Comparison of ENCODE assay signal across 10 cellular contexts in genomic region chr4:10007772-10008171, GRCh38. TPM values are rescaled to one million over a fixed set of nuclear protein-coding genes. Genes with fewer than 3 reads are reported as not detected.
DNase-seq lines count a peak whose midpoint lies in the region; ATAC-seq and TF ChIP-seq lines count a peak whose summit lies in the region.
"Had no signal": no experiment of that assay in that cellular context is flagged by ENCODE, and none has a peak within 500 bp of the region (broad histone marks: within the 10 kb centered on the region; RNA-seq: fewer than 3 reads in every experiment).

No MANE protein-coding gene starts in this region.

- CTCF ChIA-PET in CD8-positive, alpha-beta T cell (lab: Charles Lee), result no interaction called here

- H3K36me3 Mint-ChIP-seq in CD8-positive, alpha-beta T cell, result no peaks in the 10 kb centered on the region

- ATAC-seq in GM18505 (IDR thresholded peaks at IDR 0.05; ENCODE audit: unreplicated experiment) (peak; percentile 35), GM21447 (IDR thresholded peaks at IDR 0.05; ENCODE audit: unreplicated experiment) (peak; percentile 44), HG03342 (IDR thresholded peaks at IDR 0.05; ENCODE audit: unreplicated experiment) (peak; percentile 53), HG03175 (IDR thresholded peaks at IDR 0.05; ENCODE audit: unreplicated experiment) (no peak), esophagus mucosa (no peak)
- no peak for ATAC-seq in CD8-positive, alpha-beta T cell
- ATAC-seq: activated CD8-positive, alpha-beta memory T cell treated with anti-CD3 and anti-CD28 coated beads, Interleukin-2, amount 10 ng/mL, durations not matched to agents 7 days and 5 days had no signal

- TF ChIP-seq POLR2A in GM18505 (IDR thresholded peaks at IDR 0.05; ENCODE audit: borderline replicate concordance, extremely low read depth, insufficient read depth, insufficient read length), result peak; percentile 32

- H3K27ac ChIP-seq in left ventricle myocardium inferior (replicated peaks), result peak overlapping the region; percentile 68
- H3K27ac ChIP-seq in CD8-positive, alpha-beta T cell (ENCODE audit: low read depth, low read length), result no peak overlapping the region

- TF ChIP-seq CTCF in left ventricle myocardium inferior (IDR thresholded peaks at IDR 0.05; ENCODE audit: borderline replicate concordance), result no peak
- TF ChIP-seq CTCF in CD8-positive, alpha-beta T cell (IDR thresholded peaks at IDR 0.05), result no peak

- no peaks in the 10 kb centered on the region for H3K27me3 ChIP-seq in left ventricle myocardium inferior (ENCODE audit: low read depth)
- no peaks in the 10 kb centered on the region for H3K27me3 ChIP-seq in CD8-positive, alpha-beta T cell (ENCODE audit: insufficient read depth, low read length)

- H3K4me1 Mint-ChIP-seq in CD8-positive, alpha-beta T cell (ENCODE audit: low read depth), result no peaks in the 10 kb centered on the region

- H3K9me3 ChIP-seq in left ventricle myocardium inferior (replicated peaks), result no peaks in the 10 kb centered on the region
- H3K9me3 ChIP-seq in CD8-positive, alpha-beta T cell (ENCODE audit: low read length), result no peaks in the 10 kb centered on the region

- H3K4me1 ChIP-seq in left ventricle myocardium inferior, result peaks cover 50% of the 10 kb centered on the region
- no peaks in the 10 kb centered on the region for H3K4me1 ChIP-seq in CD8-positive, alpha-beta T cell (ENCODE audit: insufficient read depth, low read length)

- no peak overlapping the region for H3K4me3 Mint-ChIP-seq in CD8-positive, alpha-beta T cell
- H3K4me3 Mint-ChIP-seq: activated CD8-positive, alpha-beta memory T cell treated with anti-CD3 and anti-CD28 coated beads, Interleukin-2, amount 10 ng/mL, durations not matched to agents 7 days and 5 days had no signal

- H3K9me3 Mint-ChIP-seq in CD8-positive, alpha-beta T cell, result no peaks in the 10 kb centered on the region

- H3K36me3 ChIP-seq in left ventricle myocardium inferior, result no peaks in the 10 kb centered on the region
- H3K36me3 ChIP-seq in CD8-positive, alpha-beta T cell (ENCODE audit: insufficient read depth, low read length), result no peaks in the 10 kb centered on the region

- intact Hi-C loops in left ventricle myocardium inferior (cut with micrococcal nuclease), result no loop called here
- intact Hi-C loops in CD8-positive, alpha-beta T cell (cut with DNase I, micrococcal nuclease), result no loop called here

- POLR2A ChIA-PET in CD8-positive, alpha-beta T cell (lab: Charles Lee), result interaction anchor here (0.8 kb wide), 1 partner anchor 11 kb away, joined by 3 read pairs; no protein-coding TSS in a partner anchor

- DNase-seq in left ventricle myocardium inferior, result no peak
- no peak for DNase-seq in hepatic stellate cell (ENCODE audit: low spot score)
- DNase-seq in CD8-positive, alpha-beta T cell, result no peak
- DNase-seq: activated CD8-positive, alpha-beta memory T cell treated with anti-CD3 and anti-CD28 coated beads, Interleukin-2, amount 10 ng/mL, durations not matched to agents 7 days and 5 days; NCI-H1092 had no signal

- no peaks in the 10 kb centered on the region for H3K27me3 Mint-ChIP-seq in CD8-positive, alpha-beta T cell (ENCODE audit: low read depth)
- H3K27me3 Mint-ChIP-seq: activated CD8-positive, alpha-beta memory T cell treated with anti-CD3 and anti-CD28 coated beads, Interleukin-2, amount 10 ng/mL, durations not matched to agents 7 days and 5 days had no signal

- no peak overlapping the region for H3K27ac Mint-ChIP-seq in CD8-positive, alpha-beta T cell

- no peak overlapping the region for H3K4me3 ChIP-seq in left ventricle myocardium inferior
- no peak overlapping the region for H3K4me3 ChIP-seq in CD8-positive, alpha-beta T cell (ENCODE audit: low read depth, low read length)

RNA-seq across cellular contexts. Expression of gene SLC2A9, which starts 13.5 kb away (rescaled TPM):
- total RNA-seq in left ventricle myocardium inferior (8.2 TPM), esophagus mucosa (21.5 TPM)
- 1 to 10 TPM; 1.1 to 1.8 TPM for total RNA-seq in CD8-positive, alpha-beta T cell

Comparison
In these comparisons a context has a peak if more than half of its experiments do, and no peak if none do; other contexts are left out.
1. ATAC-seq: peak in GM18505 (single experiment), GM21447 (single experiment) and HG03342 (single experiment); none in CD8-positive, alpha-beta T cell (single experiment), HG03175 (single experiment) and esophagus mucosa (single experiment).